8 cellular contexts compared by ENCODE assay signal in genomic region chr4:80197601-80198444, GRCh38. TPM values are rescaled to one million over a fixed set of nuclear protein-coding genes. Genes with fewer than 3 reads are reported as not detected.
DNase-seq lines count a peak whose midpoint lies in the region; ATAC-seq and TF ChIP-seq lines count a peak whose summit lies in the region.

No MANE protein-coding gene starts in this region.

- CTCF ChIA-PET in OCI-LY7 (lab: Charles Lee; ENCODE audit: unreplicated experiment) = no interaction called here

- H3K4me1 ChIP-seq in aorta (ENCODE audit: control insufficient read depth in 1 of 2, insufficient read depth in 2 of 2, low read length in 2 of 2) (no peaks in the 10 kb centered on the region), OCI-LY7 (ENCODE audit: insufficient read depth, low read length, poor library complexity, severe bottlenecking) (no peaks in the 10 kb centered on the region)

- peak overlapping the region; percentile 60 for H3K4me3 Mint-ChIP-seq in activated naive CD8-positive, alpha-beta T cell treated with anti-CD3 and anti-CD28 coated beads, Interleukin-2, amount 50 U/mL, for 24 hours

- H2AFZ ChIP-seq in OCI-LY7 (ENCODE audit: low read length) = no peak overlapping the region

- H3K4me3 ChIP-seq in aorta (ENCODE audit: low read length in 2 of 2) (peak overlapping the region in 1 of 2 donors; percentile 11), OCI-LY7 (ENCODE audit: low read depth, low read length, poor library complexity, severe bottlenecking) (no peak overlapping the region)

- peaks cover 29% of the 10 kb centered on the region for H3K4me1 Mint-ChIP-seq in activated naive CD8-positive, alpha-beta T cell treated with anti-CD3 and anti-CD28 coated beads, Interleukin-2, amount 50 U/mL, for 24 hours

- TF ChIP-seq CTCF in OCI-LY7 (conservative IDR thresholded peaks at IDR 0.05; ENCODE audit: low read length) = no peak

- ATAC-seq in activated naive CD8-positive, alpha-beta T cell treated with anti-CD3 and anti-CD28 coated beads, Interleukin-2, amount 50 U/mL, for 24 hours = no peak
- peak; percentile 33 for ATAC-seq in aorta (ENCODE audit: low FRiP score)
- no peak for ATAC-seq in HG02759 (IDR thresholded peaks at IDR 0.05; ENCODE audit: unreplicated experiment)

- H3K9me3 ChIP-seq in aorta (ENCODE audit: control insufficient read depth, low read length) (no peaks in the 10 kb centered on the region), OCI-LY7 (ENCODE audit: low read length) (no peaks in the 10 kb centered on the region)

- H3K79me2 ChIP-seq in OCI-LY7 (ENCODE audit: insufficient read depth, low read depth, low read length) = no peaks in the 10 kb centered on the region

- peaks cover 30% of the 10 kb centered on the region for H3K27me3 Mint-ChIP-seq in activated naive CD8-positive, alpha-beta T cell treated with anti-CD3 and anti-CD28 coated beads, Interleukin-2, amount 50 U/mL, for 24 hours

- H3K36me3 Mint-ChIP-seq in activated naive CD8-positive, alpha-beta T cell treated with anti-CD3 and anti-CD28 coated beads, Interleukin-2, amount 50 U/mL, for 24 hours (ENCODE audit: low read depth) = peaks cover 8% of the 10 kb centered on the region

- no peak overlapping the region for H3K27ac ChIP-seq in aorta (ENCODE audit: low read depth in 1 of 2, low read length in 2 of 2)
- no peak overlapping the region for H3K27ac ChIP-seq in OCI-LY7 (ENCODE audit: low read depth, low read length, poor library complexity, severe bottlenecking)

- WGBS in aorta, 2 donors = 7 to 11% methylated on average over 45 of the region's 45 CpGs

- H3K27me3 ChIP-seq in aorta (ENCODE audit: control insufficient read depth in 1 of 2, insufficient read depth in 2 of 2, low read length in 1 of 2) = peaks cover 0 to 1% of the 10 kb centered on the region in 2 donors

- no peak overlapping the region for H3K4me2 ChIP-seq in OCI-LY7 (ENCODE audit: low read length)

- no peaks in the 10 kb centered on the region for H3K9me2 ChIP-seq in OCI-LY7 (ENCODE audit: insufficient read depth, low read length)

- POLR2A ChIA-PET in OCI-LY7 (lab: Charles Lee) = no interaction called here

- BruUV-seq in OCI-LY7 (replicated peaks; lab: Mats Ljungman, UMichigan) = no TSS peak

- peak; percentile 40 for DNase-seq in stimulated activated CD4-positive, alpha-beta T cell treated with anti-CD3 and anti-CD28 coated beads, Interleukin-4, amount 100 ng/mL, for 1 hour
- DNase-seq in stimulated activated CD4-positive, alpha-beta T cell treated with anti-CD3 and anti-CD28 coated beads, Interleukin-1b, Interleukin-23, amount 100 ng/mL, for 48 hours = no peak
- DNase-seq in activated naive CD8-positive, alpha-beta T cell treated with anti-CD3 and anti-CD28 coated beads, Interleukin-2, amount 50 U/mL, for 24 hours = no peak
- DNase-seq in islet precursor cell (peak; percentile 62), aorta (peak in 1 of 2 donors; percentile 78), OCI-LY7 (ENCODE audit: low spot score) (no peak), OCI-M2 (lab: John Stamatoyannopoulos, UW; ENCODE audit: unreplicated experiment) (no peak)

- no peaks in the 10 kb centered on the region for H4K20me1 ChIP-seq in OCI-LY7 (ENCODE audit: insufficient read depth, low read length)

- H3K9me3 Mint-ChIP-seq in activated naive CD8-positive, alpha-beta T cell treated with anti-CD3 and anti-CD28 coated beads, Interleukin-2, amount 50 U/mL, for 24 hours = no peaks in the 10 kb centered on the region

- no peak overlapping the region for H3K27ac Mint-ChIP-seq in activated naive CD8-positive, alpha-beta T cell treated with anti-CD3 and anti-CD28 coated beads, Interleukin-2, amount 50 U/mL, for 24 hours

- intact Hi-C loops in aorta (cut with DNase I) (no loop called here), OCI-LY7 (cut with micrococcal nuclease; ENCODE audit: unreplicated experiment) (no loop called here)

- H3K36me3 ChIP-seq in aorta (ENCODE audit: control insufficient read depth in 1 of 2, insufficient read depth in 2 of 2, low read length in 1 of 2) = no peaks in the 10 kb centered on the region
- no peaks in the 10 kb centered on the region for H3K36me3 ChIP-seq in OCI-LY7 (ENCODE audit: insufficient read depth, low read length)

RNA-seq across cellular contexts. Expression of gene PRDM8, which starts 0.5 kb away (rescaled TPM):
- 1 to 10 TPM; 3.6 to 4.8 TPM for total RNA-seq in aorta
- polyA plus RNA-seq in aorta = 1 to 10 TPM in 1 of 2 donors, under 1 TPM in 1; 0.31 to 1.0 TPM
- total RNA-seq in OCI-LY7 (2014; rRNA removed; shearing (Covaris generic)) = not detected in 2 replicates
- total RNA-seq in OCI-LY7 (2022) = not detected in 2 replicates

Comparison
In these comparisons a context has a peak if more than half of its experiments do, and no peak if none do; other contexts are left out.
1. DNase-seq: peak in stimulated activated CD4-positive, alpha-beta T cell treated with anti-CD3 and anti-CD28 coated beads, Interleukin-4, amount 100 ng/mL, for 1 hour (single experiment) and islet precursor cell (single experiment); none in stimulated activated CD4-positive, alpha-beta T cell treated with anti-CD3 and anti-CD28 coated beads, Interleukin-1b, Interleukin-23, amount 100 ng/mL, for 48 hours (single experiment), activated naive CD8-positive, alpha-beta T cell treated with anti-CD3 and anti-CD28 coated beads, Interleukin-2, amount 50 U/mL, for 24 hours (single experiment), OCI-LY7 (single experiment) and OCI-M2 (single experiment).
2. RNA of gene PRDM8, which starts 0.5 kb away (total RNA-seq): 3.6 to 4.8 TPM in aorta; not detected in OCI-LY7; every median in the first group is over 4 times any median in the second.